21 cellular contexts compared by ENCODE assay signal in the genomic region with DNA sequence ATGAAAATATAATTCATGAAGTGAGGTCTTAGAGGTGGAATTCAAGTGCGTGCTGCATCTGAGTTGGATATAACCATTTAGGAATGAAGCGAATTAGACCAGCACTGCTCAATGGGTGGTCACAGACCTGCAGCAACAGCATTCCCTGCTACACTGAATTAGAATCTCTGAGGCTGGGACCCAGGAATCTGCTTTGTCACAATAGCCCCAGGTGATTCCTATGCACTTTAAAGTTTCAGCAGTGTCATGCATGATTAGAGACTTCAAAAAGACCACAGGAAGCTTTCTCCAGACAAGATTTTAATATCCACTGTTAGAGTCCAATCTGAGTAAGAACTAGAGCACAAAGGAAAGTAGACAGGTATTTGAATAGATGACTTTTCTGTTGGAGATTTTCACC.
"Had no signal": no experiment of that assay in that cellular context is flagged by ENCODE, and none has a peak within 500 bp of the region (broad histone marks: within the 10 kb centered on the region; RNA-seq: fewer than 3 reads in every experiment).

No MANE protein-coding gene starts in this region.

- H3K9me3 ChIP-seq: testis, vagina had no signal

- DNase-seq: activated CD4-positive, alpha-beta T cell treated with anti-CD3 and anti-CD28 coated beads, Interleukin-2, amount 10 ng/mL, durations not matched to agents 7 days and 5 days; activated CD4-positive, CD25-positive, alpha-beta regulatory T cell treated with anti-CD3 and anti-CD28 coated beads, Interleukin-2, amount 50 U/mL, for 72 hours; activated CD8-positive, alpha-beta memory T cell treated with anti-CD3 and anti-CD28 coated beads, Interleukin-2, amount 10 ng/mL, durations not matched to agents 7 days and 5 days; activated CD8-positive, alpha-beta T cell treated with anti-CD3 and anti-CD28 coated beads for 36 hours; activated effector memory CD4-positive, alpha-beta T cell treated with anti-CD3 and anti-CD28 coated beads, Interleukin-2, amount 50 U/mL, for 16 hours; activated naive CD4-positive, alpha-beta T cell treated with anti-CD3 and anti-CD28 coated beads, Interleukin-2, amount 10 ng/mL, durations not matched to agents 7 days and 5 days; activated T-cell treated with anti-CD3 and anti-CD28 coated beads for 4 hours; amygdala; cerebellar nuclear complex; heart right ventricle; left lung; midbrain; spleen; stimulated activated CD4-positive, alpha-beta T cell treated with anti-CD3 and anti-CD28 coated beads, Interleukin-4, amount 100 ng/mL, for 1 hour; stimulated activated naive CD4-positive, alpha-beta T cell; T-helper 2 cell; testis; trophoblast cell had no signal

- H3K27me3 ChIP-seq: heart right ventricle, left lung, spleen, testis, vagina had no signal

- H3K27ac ChIP-seq: coronary artery, epithelial cell of prostate, heart right ventricle, left lung, spleen, testis, vagina had no signal

- H3K4me3 ChIP-seq: coronary artery, heart right ventricle, left lung, spleen, testis, vagina had no signal

- H3K4me1 ChIP-seq: heart right ventricle, left lung, spleen, testis, vagina had no signal

- H3K36me3 ChIP-seq: heart right ventricle, left lung, spleen, vagina had no signal
